Comparison of ENCODE assay signal across 7 cellular contexts in the genomic region with DNA sequence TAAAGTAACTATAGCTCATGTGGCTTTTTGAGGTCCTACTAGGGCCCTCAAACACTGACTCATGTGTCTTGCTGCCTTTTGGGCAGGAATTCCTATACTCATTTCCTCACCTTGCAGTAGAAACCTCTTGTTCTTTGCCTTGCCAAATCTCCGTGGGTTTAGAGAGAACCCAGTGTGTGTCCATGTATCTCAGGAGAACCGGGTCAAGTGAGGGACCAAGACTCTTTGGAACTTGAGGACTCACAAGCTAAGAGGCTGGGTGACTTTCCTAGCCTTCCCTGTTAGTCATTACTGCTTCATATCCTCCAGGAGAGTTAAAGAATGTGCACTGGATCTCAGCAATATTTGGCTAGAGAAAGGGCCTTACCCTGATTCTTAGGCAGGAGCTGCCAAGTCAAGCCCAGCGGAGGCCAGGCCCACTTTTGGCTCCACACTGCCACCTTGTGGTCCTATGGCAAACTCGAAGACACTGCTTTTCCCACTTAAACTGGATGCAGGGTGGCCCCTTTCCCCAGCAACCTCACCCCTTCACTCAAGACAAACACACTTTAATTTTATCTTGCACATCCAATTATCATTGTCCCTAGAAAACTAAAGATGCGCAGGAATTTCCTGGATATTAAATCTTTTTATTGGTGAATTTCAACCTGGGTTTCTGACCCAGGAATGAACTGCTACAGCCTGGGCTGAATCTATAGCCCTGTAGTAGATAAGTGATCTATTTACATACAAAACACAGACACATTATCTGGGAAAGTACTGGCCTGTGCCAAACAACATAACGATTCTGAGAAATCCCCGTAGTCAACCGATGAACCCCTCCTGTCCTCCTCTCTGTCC. TPM values are rescaled to one million over a fixed set of nuclear protein-coding genes. Genes with fewer than 3 reads are reported as not detected.
DNase-seq lines count a peak whose midpoint lies in the region; TF ChIP-seq lines count a peak whose summit lies in the region.

No MANE protein-coding gene starts in this region.

- no peak for TF ChIP-seq EP300 in stomach (IDR thresholded peaks at IDR 0.05)

- H3K27ac ChIP-seq in Karpas-422 (ENCODE audit: low read length) (no peak overlapping the region), PC-9 (no peak overlapping the region), fibroblast of lung (ENCODE audit: insufficient read depth, low read length) (no peak overlapping the region), neural progenitor cell (no peak overlapping the region), stomach (no peak overlapping the region)

- H3K9me3 Mint-ChIP-seq in neural progenitor cell: no peaks in the 10 kb centered on the region

- no peak overlapping the region for H3K4me2 ChIP-seq in Karpas-422 (ENCODE audit: low read depth, low read length, poor library complexity, severe bottlenecking)
- H3K4me2 ChIP-seq in PC-9: no peak overlapping the region
- H3K4me2 ChIP-seq in fibroblast of lung (ENCODE audit: extremely low read depth, insufficient read depth, low read length): no peak overlapping the region
- no peak overlapping the region for H3K4me2 ChIP-seq in neural progenitor cell

- no peak overlapping the region for H3K4me3 Mint-ChIP-seq in neural progenitor cell

- H3K36me3 ChIP-seq in Karpas-422 (ENCODE audit: insufficient read depth, low read length): no peaks in the 10 kb centered on the region
- H3K36me3 ChIP-seq in PC-9 (ENCODE audit: low read depth): no peaks in the 10 kb centered on the region
- H3K36me3 ChIP-seq in fibroblast of lung (ENCODE audit: control insufficient read depth, insufficient read depth, low read length): no peaks in the 10 kb centered on the region
- H3K36me3 ChIP-seq in neural progenitor cell: no peaks in the 10 kb centered on the region
- no peaks in the 10 kb centered on the region for H3K36me3 ChIP-seq in stomach

- TF ChIP-seq POLR2A in stomach (IDR thresholded peaks at IDR 0.05): no peak

- no TSS peak for BruUV-seq in PC-9 (replicated peaks; lab: Mats Ljungman, UMichigan)

- intact Hi-C loops in PC-9 (cut with micrococcal nuclease; ENCODE audit: unreplicated experiment): loop anchor here (1.0 to 5.0 kb wide), 5 partner anchors 76 to 444 kb away; no protein-coding TSS in a partner anchor
- intact Hi-C loops in stomach (cut with DNase I; ENCODE audit: low total_unique reads): loop anchor here (10.0 kb wide), 1 partner anchor 182 kb away; no protein-coding TSS in a partner anchor

- peaks cover 17% of the 10 kb centered on the region for H3K4me1 Mint-ChIP-seq in neural progenitor cell

- POLR2A ChIA-PET in PC-9 (lab: Charles Lee; ENCODE audit: unreplicated experiment): no interaction called here

- CTCF ChIA-PET in PC-9 (lab: Charles Lee): interaction anchor here (0.7 to 2.1 kb wide), 5 partner anchors 76 to 314 kb away, joined by 3 to 12 read pairs (median 6); no protein-coding TSS in a partner anchor

- H3K9me3 ChIP-seq in Karpas-422 (ENCODE audit: low read length): no peaks in the 10 kb centered on the region
- H3K9me3 ChIP-seq in PC-9 (ENCODE audit: insufficient read depth, low read depth): no peaks in the 10 kb centered on the region
- no peaks in the 10 kb centered on the region for H3K9me3 ChIP-seq in fibroblast of lung (ENCODE audit: control insufficient read depth, insufficient read depth, low read depth, low read length)
- no peaks in the 10 kb centered on the region for H3K9me3 ChIP-seq in neural progenitor cell (ENCODE audit: low read depth)
- H3K9me3 ChIP-seq in stomach: no peaks in the 10 kb centered on the region

- no peaks in the 10 kb centered on the region for H3K9me2 ChIP-seq in Karpas-422 (replicated peaks; ENCODE audit: insufficient read depth, low read length)
- H3K9me2 ChIP-seq in PC-9 (ENCODE audit: insufficient read depth): no peaks in the 10 kb centered on the region

- H2AFZ ChIP-seq in Karpas-422 (ENCODE audit: low read length) (no peak overlapping the region), PC-9 (no peak overlapping the region), fibroblast of lung (ENCODE audit: low read length) (no peak overlapping the region), neural progenitor cell (replicated peaks) (peak overlapping the region; percentile 62)

- no peaks in the 10 kb centered on the region for H3K36me3 Mint-ChIP-seq in neural progenitor cell

- H3K79me2 ChIP-seq in Karpas-422 (ENCODE audit: low read length): no peaks in the 10 kb centered on the region
- H3K79me2 ChIP-seq in PC-9 (ENCODE audit: low read depth): no peaks in the 10 kb centered on the region
- no peaks in the 10 kb centered on the region for H3K79me2 ChIP-seq in fibroblast of lung (ENCODE audit: control insufficient read depth, insufficient read depth, low read length)
- no peaks in the 10 kb centered on the region for H3K79me2 ChIP-seq in neural progenitor cell (ENCODE audit: low read depth)

- H3K27me3 ChIP-seq in Karpas-422 (ENCODE audit: low read length) (no peaks in the 10 kb centered on the region), PC-9 (ENCODE audit: insufficient read depth, low read depth) (no peaks in the 10 kb centered on the region), fibroblast of lung (ENCODE audit: control insufficient read depth, insufficient read depth, low read length) (peaks cover 10% of the 10 kb centered on the region), neural progenitor cell (no peaks in the 10 kb centered on the region), stomach (no peaks in the 10 kb centered on the region)

- H3K27me3 Mint-ChIP-seq in neural progenitor cell (ENCODE audit: insufficient read depth, low read depth): peaks cover 18% of the 10 kb centered on the region

- peak; percentile 90 for DNase-seq in Karpas-422
- DNase-seq in PC-9: peak; percentile 73 to 74
- peak; percentile 75 for DNase-seq in activated T-cell treated with anti-CD3 and anti-CD28 coated beads, Interleukin-2, amount 50 U/mL, for 1 hour
- DNase-seq in fibroblast of lung (ENCODE audit: low read depth in 2 of 2): peak; percentile 78 to 84
- peak; percentile 84 for DNase-seq in neural progenitor cell (ENCODE audit: low spot score)
- DNase-seq in stomach: peak; percentile 87

- 26 to 44% (median 33%) methylated on average over 8 of the region's 8 CpGs for WGBS in stomach, 5 donors

- H3K4me1 ChIP-seq in Karpas-422 (ENCODE audit: low read length): no peaks in the 10 kb centered on the region
- H3K4me1 ChIP-seq in PC-9 (replicated peaks; ENCODE audit: insufficient read depth): 0 out of 2 replicates have a peak, but pooled peaks cover 5% of the 10 kb centered on the region
- H3K4me1 ChIP-seq in fibroblast of lung (ENCODE audit: control insufficient read depth, extremely low read depth, insufficient read depth, low read length): no peaks in the 10 kb centered on the region
- no peaks in the 10 kb centered on the region for H3K4me1 ChIP-seq in neural progenitor cell
- peaks cover 0 to 9% (median 2%) of the 10 kb centered on the region in 4 donors for H3K4me1 ChIP-seq in stomach

- H3K4me3 ChIP-seq in Karpas-422 (ENCODE audit: low read length) (no peak overlapping the region), PC-9 (no peak overlapping the region), fibroblast of lung (replicated peaks in 1 of 4; ENCODE audit: control extremely low read depth in 1 of 4, insufficient read depth in 1 of 4, low read depth in 3 of 4, low read length in 4 of 4) (no peak overlapping the region), neural progenitor cell (no peak overlapping the region), stomach (no peak overlapping the region)

- no peak overlapping the region for H3K27ac Mint-ChIP-seq in neural progenitor cell

- H4K20me1 ChIP-seq in Karpas-422 (ENCODE audit: insufficient read depth, low read depth, low read length) (no peaks in the 10 kb centered on the region), PC-9 (ENCODE audit: insufficient read depth) (no peaks in the 10 kb centered on the region), fibroblast of lung (ENCODE audit: control insufficient read depth, extremely low read depth, insufficient read depth, low read length) (no peaks in the 10 kb centered on the region), neural progenitor cell (ENCODE audit: low read depth) (no peaks in the 10 kb centered on the region)

- TF ChIP-seq CTCF in GM12874 (IDR thresholded peaks at IDR 0.05; ENCODE audit: insufficient read depth, low read depth, low read length): peak; percentile 84
- TF ChIP-seq CTCF in PC-9 (conservative IDR thresholded peaks at IDR 0.05): peak; percentile 92
- TF ChIP-seq CTCF in fibroblast of lung (conservative IDR thresholded peaks at IDR 0.05 in 1 of 2, IDR thresholded peaks at IDR 0.05 in 1 of 2; ENCODE audit: low read depth in 1 of 2, low read length in 2 of 2): peak; percentile 87 to 88
- TF ChIP-seq CTCF in neural progenitor cell (IDR thresholded peaks at IDR 0.05): peak; percentile 94
- TF ChIP-seq CTCF in stomach (IDR thresholded peaks at IDR 0.05): peak in 5 of 7 experiments; percentile 61 to 91 (median 75)

- H3K9ac ChIP-seq in Karpas-422 (ENCODE audit: low read length): no peak overlapping the region
- H3K9ac ChIP-seq in fibroblast of lung (ENCODE audit: insufficient read depth, low read length): no peak overlapping the region
- no peak overlapping the region for H3K9ac ChIP-seq in neural progenitor cell

- no peaks in the 10 kb centered on the region for H3F3A ChIP-seq in PC-9 (ENCODE audit: insufficient read depth, low read depth)
- H3F3A ChIP-seq in neural progenitor cell (ENCODE audit: low read depth): no peaks in the 10 kb centered on the region

RNA-seq across cellular contexts. Expression of gene AVPR1B, which starts 10.6 kb away (rescaled TPM):
- total RNA-seq in Karpas-422 (2014; rRNA removed; shearing (Covaris generic); ENCODE audit: low replicate concordance): not detected in 2 replicates
- total RNA-seq in PC-9 (2021) (not detected in 2 replicates), fibroblast of lung (not detected in 2 replicates), neural progenitor cell (ENCODE audit: low replicate concordance) (not detected in 2 replicates), stomach (1 to 10 TPM in 2 of 5 donors, under 1 TPM in 1, not detected in 2; 0.29 to 1.3 (median 1.3) TPM)
- polyA plus RNA-seq in fibroblast of lung (not detected in 2 replicates), stomach (under 1 TPM in 1 of 3 donors, not detected in 2; 0.31 TPM)
- polyA plus RNA-seq in fibroblast of lung (2012): not detected in 2 replicates
- polyA minus RNA-seq in fibroblast of lung (ENCODE audit: low replicate concordance): not detected in 2 replicates

RNA-seq across cellular contexts. Expression of gene RHEX, which starts 53.6 kb away (rescaled TPM):
- not detected in 2 replicates for total RNA-seq in Karpas-422 (2014; rRNA removed; shearing (Covaris generic); ENCODE audit: low replicate concordance)
- total RNA-seq in PC-9 (2021) (not detected in 2 replicates), fibroblast of lung (not detected in 2 replicates), neural progenitor cell (ENCODE audit: low replicate concordance) (not detected in 2 replicates), stomach (1 to 10 TPM in 1 of 5 donors, under 1 TPM in 2, not detected in 2; 0.87 to 3.1 (median 0.89) TPM)
- polyA plus RNA-seq in fibroblast of lung (not detected in 2 replicates), stomach (10 to 100 TPM in 1 of 3 donors, 1 to 10 TPM in 1, under 1 TPM in 1; 0.83 to 10.5 (median 2.4) TPM)
- not detected in 2 replicates for polyA plus RNA-seq in fibroblast of lung (2012)
- polyA minus RNA-seq in fibroblast of lung (ENCODE audit: low replicate concordance): not detected in 2 replicates
